In genomic region chr2:191926671-191927070, GRCh38 we compare ENCODE assay signal across 17 cellular contexts.
A peak's percentile ranks its signal among the peaks of the same experiment; 100 is the strongest.
DNase-seq lines count a peak whose midpoint lies in the region; ATAC-seq and TF ChIP-seq lines count a peak whose summit lies in the region.
"Had no signal": no experiment of that assay in that cellular context is flagged by ENCODE, and none has a peak within 500 bp of the region (broad histone marks: within the 10 kb centered on the region; RNA-seq: fewer than 3 reads in every experiment).

No MANE protein-coding gene starts in this region.

- H3K4me1 Mint-ChIP-seq in Calu3 (ENCODE audit: low read depth, unreplicated experiment) = peaks cover 26% of the 10 kb centered on the region
- H3K4me1 Mint-ChIP-seq: CD8-positive, alpha-beta memory T cell; T-cell had no signal

- H3K79me1 ChIP-seq in neuronal stem cell (ENCODE audit: low read depth, low read length) = no peaks in the 10 kb centered on the region

- no peak for TF ChIP-seq CTCF in Calu3 (IDR thresholded peaks at IDR 0.05; ENCODE audit: unreplicated experiment)

- CTCF ChIA-PET in Calu3 (lab: Charles Lee) = no interaction called here

- no peak overlapping the region for H4K91ac ChIP-seq in neuronal stem cell (ENCODE audit: low read depth, low read length, poor library complexity)

- H3K36me3 Mint-ChIP-seq in Calu3 (ENCODE audit: insufficient read depth, unreplicated experiment) = peaks cover 6% of the 10 kb centered on the region
- H3K36me3 Mint-ChIP-seq: CD8-positive, alpha-beta memory T cell; T-cell had no signal

- peaks cover 10 to 22% of the 10 kb centered on the region in 2 donors for H3K4me1 ChIP-seq in neuronal stem cell (ENCODE audit: control insufficient read depth in 2 of 2, insufficient read depth in 1 of 2, low read depth in 1 of 2, low read length in 2 of 2)

- H3K9me3 Mint-ChIP-seq in Calu3 (ENCODE audit: low read depth, unreplicated experiment) = peaks cover 2% of the 10 kb centered on the region
- H3K9me3 Mint-ChIP-seq: T-cell had no signal

- no peaks in the 10 kb centered on the region for H3K27me3 Mint-ChIP-seq in Calu3 (ENCODE audit: unreplicated experiment)

- H2BK15ac ChIP-seq in neuronal stem cell (ENCODE audit: low read length) = no peak overlapping the region

- ATAC-seq in GM18867 (IDR thresholded peaks at IDR 0.05; ENCODE audit: unreplicated experiment) (peak; percentile 25), HG02798 (IDR thresholded peaks at IDR 0.05; ENCODE audit: poor library complexity, unreplicated experiment) (peak; percentile 24), GM19463 (IDR thresholded peaks at IDR 0.05; ENCODE audit: unreplicated experiment) (no peak)
- ATAC-seq: T-cell had no signal

- WGBS in neuronal stem cell (ENCODE audit: extremely low coverage in 2 of 2, insufficient read length in 2 of 2, insufficient replicate concordance in 1 of 2), 2 donors = no CpG with 5 or more reads among the region's 1 CpG

- no peak overlapping the region for H3K4ac ChIP-seq in neuronal stem cell (ENCODE audit: low read length)

- no peak overlapping the region for H4K8ac ChIP-seq in neuronal stem cell (ENCODE audit: low read depth, low read length)

- H3K36me3 ChIP-seq in neuronal stem cell (replicated peaks in 1 of 2; ENCODE audit: control insufficient read depth in 2 of 2, insufficient read depth in 2 of 2, low read length in 2 of 2) = no peaks in the 10 kb centered on the region
- H3K36me3 ChIP-seq: MG63 had no signal

- no peak overlapping the region for H2BK12ac ChIP-seq in neuronal stem cell (ENCODE audit: low read length)

- H2BK120ac ChIP-seq in neuronal stem cell (ENCODE audit: low read depth, low read length) = no peak overlapping the region

- BruUV-seq in Calu3 (replicated peaks; lab: Mats Ljungman, UMichigan) = no TSS peak

- no peak overlapping the region for H3K4me3 ChIP-seq in neuronal stem cell (ENCODE audit: low read length in 2 of 2)
- H3K4me3 ChIP-seq: GM23248, MG63 had no signal

- no peak overlapping the region for H3K18ac ChIP-seq in neuronal stem cell (ENCODE audit: low read length)

- no peak overlapping the region for H2BK5ac ChIP-seq in neuronal stem cell (ENCODE audit: low read length)

- DNase-seq in Calu3 = no peak
- peak; percentile 8 for DNase-seq in dermis blood vessel endothelial cell
- no peak for DNase-seq in NCI-H526 treated with DMSO at 0.1 percent for 48 hours (lab: John Stamatoyannopoulos, UW)
- DNase-seq in neuronal stem cell (ENCODE audit: low spot score) = no peak
- DNase-seq in NCI-H2196 (lab: John Stamatoyannopoulos, UW; ENCODE audit: unreplicated experiment) = no peak
- DNase-seq: CD8-positive, alpha-beta memory T cell; Kasumi-1; NCI-H1694 treated with DMSO at 0.1 percent for 48 hours; NCI-H748 treated with DMSO at 0.1 percent for 48 hours; SIG-M5; T-cell had no signal

- peak overlapping the region; percentile 60 for H3K27ac Mint-ChIP-seq in Calu3 (ENCODE audit: unreplicated experiment)
- H3K27ac Mint-ChIP-seq: CD8-positive, alpha-beta memory T cell; T-cell had no signal

- H3K4me3 Mint-ChIP-seq in Calu3 (ENCODE audit: low read depth, unreplicated experiment) = no peak overlapping the region
- H3K4me3 Mint-ChIP-seq: CD8-positive, alpha-beta memory T cell; T-cell had no signal

- no peak overlapping the region for H3K9ac ChIP-seq in neuronal stem cell (ENCODE audit: low read depth, low read length, poor library complexity)
- H3K9ac ChIP-seq: GM23248 had no signal

- H3K27ac ChIP-seq in neuronal stem cell (replicated peaks; ENCODE audit: low read length) = no peak overlapping the region
- H3K27ac ChIP-seq: C4-2B, GM23248 had no signal

- intact Hi-C loops in Calu3 (cut with micrococcal nuclease; ENCODE audit: unreplicated experiment) = loop anchor here (2.0 to 5.0 kb wide), 2 partner anchors 32 to 49 kb away; no protein-coding TSS in a partner anchor

- no peak overlapping the region for H2AFZ ChIP-seq in neuronal stem cell (ENCODE audit: low read length)
- H2AFZ ChIP-seq: GM23248 had no signal

- H3K14ac ChIP-seq in neuronal stem cell (ENCODE audit: low read length) = no peak overlapping the region

- H3K9me3 ChIP-seq in neuronal stem cell (replicated peaks in 1 of 2; ENCODE audit: control insufficient read depth in 2 of 2, insufficient read depth in 1 of 2, low read depth in 1 of 2, low read length in 2 of 2) = no peaks in the 10 kb centered on the region
- H3K9me3 ChIP-seq: MG63 had no signal

- no peak overlapping the region for H2AK5ac ChIP-seq in neuronal stem cell (ENCODE audit: low read depth, low read length)

- H3K27me3 ChIP-seq in neuronal stem cell (ENCODE audit: control insufficient read depth in 3 of 3, insufficient read depth in 3 of 3, low read depth in 1 of 3, low read length in 3 of 3) = no peaks in the 10 kb centered on the region
- H3K27me3 ChIP-seq: MG63 had no signal

- no peak overlapping the region for H3K23ac ChIP-seq in neuronal stem cell (ENCODE audit: low read depth, low read length, poor library complexity)

- H3K4me2 ChIP-seq in neuronal stem cell (ENCODE audit: insufficient read depth, low read length, poor library complexity, severe bottlenecking) = no peak overlapping the region
